In genomic region chr15:70855764-70856163, GRCh38 we compare ENCODE assay signal across 15 cellular contexts. TPM values are rescaled to one million over a fixed set of nuclear protein-coding genes. Genes with fewer than 3 reads are reported as not detected.
DNase-seq lines count a peak whose midpoint lies in the region; ATAC-seq, FAIRE-seq and TF ChIP-seq lines count a peak whose summit lies in the region.
"Had no signal": no experiment of that assay in that cellular context is flagged by ENCODE, and none has a peak within 500 bp of the region (broad histone marks: within the 10 kb centered on the region; RNA-seq: fewer than 3 reads in every experiment).

No MANE protein-coding gene starts in this region.

- WGBS in A549 (ENCODE audit: missing lambda C conversion rate), result 87% methylated on average over 2 of the region's 2 CpGs
- WGBS in GM23248 (ENCODE audit: low coverage in 1 of 2, low lambda C conversion rate in 2 of 2, missing lambda C conversion rate in 2 of 2), 2 experiments, result 32 to 35% methylated on average over 2 of the region's 2 CpGs
- WGBS in GM12878 (ENCODE audit: insufficient coverage, insufficient replicate concordance, low lambda C conversion rate, missing lambda C conversion rate), result 3% methylated on average over 2 of the region's 2 CpGs

- H2AFZ ChIP-seq in GM23248, result peak overlapping the region; percentile 52; the same call in 1 of the 2 replicates
- no peak overlapping the region for H2AFZ ChIP-seq in GM12878 (ENCODE audit: control insufficient read depth, low read depth, low read length)
- H2AFZ ChIP-seq: parathyroid adenoma had no signal

- H3K27ac ChIP-seq in A549, result peak overlapping the region; percentile 89 to 93
- peak overlapping the region; percentile 95 for H3K27ac ChIP-seq in GM23248
- no peak overlapping the region for H3K27ac ChIP-seq in GM12878 (ENCODE audit: control insufficient read depth, insufficient read depth)

- CTCF ChIA-PET in A549 (lab: Yijun Ruan, JAX) (interaction anchor here (0.8 to 16.8 kb wide), 12 partner anchors 16 to 897 kb away, joined by 3 to 300 read pairs (median 8); partner anchors contain the start of genes LRRC49 and THAP10), GM12878 (lab: Yijun Ruan, JAX) (interaction anchor here (0.6 kb wide), 1 partner anchor 226 kb away, joined by 3 read pairs; no protein-coding TSS in a partner anchor)

- peaks cover 62% of the 10 kb centered on the region for H3F3A ChIP-seq in GM23248 (ENCODE audit: insufficient read depth)

- H4K20me1 ChIP-seq in GM23248 (ENCODE audit: insufficient read depth) (no peaks in the 10 kb centered on the region), GM12878 (ENCODE audit: control insufficient read depth, insufficient read depth) (no peaks in the 10 kb centered on the region)

- no peak for TF ChIP-seq POLR2A in A549 (IDR thresholded peaks at IDR 0.05; ENCODE audit: low read length)
- no peak for TF ChIP-seq POLR2A in GM12878 (IDR thresholded peaks at IDR 0.05; ENCODE audit: low read depth, low read length)

- H3K9me2 ChIP-seq in GM23248 (ENCODE audit: insufficient read depth), result no peaks in the 10 kb centered on the region

- TF ChIP-seq CTCF in A549 (IDR thresholded peaks at IDR 0.05), result no peak
- no peak for TF ChIP-seq CTCF in GM12878 (IDR thresholded peaks at IDR 0.05 in 2 of 3, conservative IDR thresholded peaks at IDR 0.05 in 1 of 3; ENCODE audit: control insufficient read depth in 2 of 3, extremely low read depth in 1 of 3, insufficient read depth in 1 of 3, low read depth in 3 of 3, low read length in 3 of 3)
- no peak for TF ChIP-seq CTCF in nephron (IDR thresholded peaks at IDR 0.05; ENCODE audit: unreplicated experiment in 3 of 3)

- peak overlapping the region in 1 of 3 experiments; percentile 78 for H3K4me3 Mint-ChIP-seq in nephron
- no peak overlapping the region for H3K4me3 Mint-ChIP-seq in T-helper 17 cell
- H3K4me3 Mint-ChIP-seq: activated CD8-positive, alpha-beta memory T cell treated with anti-CD3 and anti-CD28 coated beads, Interleukin-2, amount 10 ng/mL, durations not matched to agents 7 days and 5 days; activated naive CD4-positive, alpha-beta T cell treated with anti-CD3 and anti-CD28 coated beads for 36 hours had no signal

- peak overlapping the region; percentile 96 for H3K9ac ChIP-seq in GM23248
- H3K9ac ChIP-seq in GM12878 (ENCODE audit: control insufficient read depth, insufficient read depth, low read length), result no peak overlapping the region
- H3K9ac ChIP-seq: parathyroid adenoma had no signal

- ATAC-seq in A549 (no peak), GM12878 (peak; percentile 67), T-helper 17 cell (no peak), HG02798 (IDR thresholded peaks at IDR 0.05; ENCODE audit: poor library complexity, unreplicated experiment) (no peak)
- ATAC-seq: activated CD8-positive, alpha-beta memory T cell treated with anti-CD3 and anti-CD28 coated beads, Interleukin-2, amount 10 ng/mL, durations not matched to agents 7 days and 5 days had no signal

- H3K27me3 Mint-ChIP-seq in nephron (ENCODE audit: low read depth) (no peaks in the 10 kb centered on the region), T-helper 17 cell (peaks cover 69% of the 10 kb centered on the region)

- H3K79me2 ChIP-seq in GM23248 (ENCODE audit: insufficient read depth), result peaks cover 31% of the 10 kb centered on the region
- H3K79me2 ChIP-seq in GM12878 (ENCODE audit: control insufficient read depth, insufficient read depth, low read length), result no peaks in the 10 kb centered on the region
- H3K79me2 ChIP-seq: parathyroid adenoma had no signal

- H3K4me1 ChIP-seq in A549 (peaks cover 41% of the 10 kb centered on the region), GM23248 (ENCODE audit: insufficient read depth) (peaks cover 43% of the 10 kb centered on the region), GM12878 (ENCODE audit: control insufficient read depth, insufficient read depth, low read length) (peaks cover 2% of the 10 kb centered on the region; the same call in 1 of the 2 replicates)

- H3K36me3 Mint-ChIP-seq in nephron (ENCODE audit: low read depth), result peaks cover 10% of the 10 kb centered on the region
- H3K36me3 Mint-ChIP-seq in T-helper 17 cell (ENCODE audit: low read depth), result peaks cover 2% of the 10 kb centered on the region
- H3K36me3 Mint-ChIP-seq: activated CD8-positive, alpha-beta memory T cell treated with anti-CD3 and anti-CD28 coated beads, Interleukin-2, amount 10 ng/mL, durations not matched to agents 7 days and 5 days had no signal

- SMC1A ChIA-PET in GM12878 (lab: Charles Lee; ENCODE audit: uncharacterized antibody, unreplicated experiment), result no interaction called here

- intact Hi-C loops in GM12878 (cut with micrococcal nuclease; ENCODE audit: unreplicated experiment), result no loop called here

- DNase-seq in A549 (ENCODE audit: low read depth in 1 of 2, low spot score in 1 of 2), result no peak
- DNase-seq in GM23248, result peak; percentile 41
- peak; percentile 39 for DNase-seq in GM12878 (ENCODE audit: low read depth, low spot score)
- no peak for DNase-seq in GM19240 (ENCODE audit: insufficient read length, low spot score)
- DNase-seq in T-helper 17 cell, result no peak
- DNase-seq in dedifferentiated amniotic fluid mesenchymal stem cell (ENCODE audit: extremely low spot score), result no peak
- DNase-seq: activated CD8-positive, alpha-beta memory T cell treated with anti-CD3 and anti-CD28 coated beads, Interleukin-2, amount 10 ng/mL, durations not matched to agents 7 days and 5 days; activated naive CD4-positive, alpha-beta T cell treated with anti-CD3 and anti-CD28 coated beads for 36 hours; AML-193; DMS53; NCI-H1105 treated with DMSO at 0.1 percent for 48 hours had no signal

- H3K4me1 Mint-ChIP-seq in nephron (peaks cover 34% of the 10 kb centered on the region), T-helper 17 cell (peaks cover 4% of the 10 kb centered on the region)

- H3K27ac Mint-ChIP-seq in nephron (peak overlapping the region in 2 of 3 experiments; percentile 75 to 90), T-helper 17 cell (no peak overlapping the region)
- H3K27ac Mint-ChIP-seq: activated CD8-positive, alpha-beta memory T cell treated with anti-CD3 and anti-CD28 coated beads, Interleukin-2, amount 10 ng/mL, durations not matched to agents 7 days and 5 days; activated naive CD4-positive, alpha-beta T cell treated with anti-CD3 and anti-CD28 coated beads for 36 hours had no signal

- no peak for FAIRE-seq in A549 (lab: Jason Lieb, UNC)
- peak; percentile 7 for FAIRE-seq in GM12878 (lab: Jason Lieb, UNC)
- FAIRE-seq: GM19239 had no signal

- H3K4me3 ChIP-seq in A549 (no peak overlapping the region), GM23248 (peak overlapping the region; percentile 62), GM12878 (no peak overlapping the region)

- POLR2A ChIA-PET in A549 (lab: Yijun Ruan, JAX) (interaction anchor here (3.1 kb wide), 1 partner anchor 19 kb away, joined by 17 read pairs; no protein-coding TSS in a partner anchor), GM12878 (lab: Charles Lee) (no interaction called here)

- H3K4me2 ChIP-seq in A549, result peak overlapping the region; percentile 57
- peak overlapping the region; percentile 84 for H3K4me2 ChIP-seq in GM23248 (ENCODE audit: unreplicated experiment)
- H3K4me2 ChIP-seq in GM12878 (ENCODE audit: control insufficient read depth, insufficient read depth), result no peak overlapping the region

- no peaks in the 10 kb centered on the region for H3K9me3 ChIP-seq in A549
- H3K9me3 ChIP-seq in GM23248 (ENCODE audit: low read depth), result no peaks in the 10 kb centered on the region
- no peaks in the 10 kb centered on the region for H3K9me3 ChIP-seq in GM12878 (replicated peaks; ENCODE audit: control insufficient read depth, insufficient read depth, low read length)
- H3K9me3 ChIP-seq in T-helper 17 cell (ENCODE audit: control insufficient read depth, low read length, poor library complexity, severe bottlenecking), result no peaks in the 10 kb centered on the region

- H3K27me3 ChIP-seq in GM23248 (replicated peaks; ENCODE audit: insufficient read depth), result no peaks in the 10 kb centered on the region
- H3K27me3 ChIP-seq in GM12878 (replicated peaks in 1 of 2; ENCODE audit: control insufficient read depth in 2 of 2, insufficient read depth in 2 of 2, low read length in 1 of 2), result peaks cover 5 to 7% of the 10 kb centered on the region in 2 experiments

- no TSS peak for BruUV-seq in GM12878 (replicated peaks; lab: Mats Ljungman, UMichigan)

- TF ChIP-seq RAD21 in A549 (conservative IDR thresholded peaks at IDR 0.05 in 1 of 2, IDR thresholded peaks at IDR 0.05 in 1 of 2) (no peak), GM12878 (IDR thresholded peaks at IDR 0.05; ENCODE audit: insufficient read depth, low read depth, low read length) (no peak)

- in situ Hi-C loops in GM23248 (cut with MboI) (no loop called here), GM12878 (cut with MboI) (no loop called here)

- no peak for TF ChIP-seq EP300 in A549 (IDR thresholded peaks at IDR 0.05)
- no peak for TF ChIP-seq EP300 in GM12878 (IDR thresholded peaks at IDR 0.05; ENCODE audit: borderline replicate concordance in 1 of 2, control insufficient read depth in 1 of 2, low read depth in 2 of 2, low read length in 2 of 2)

- H3K36me3 ChIP-seq in GM23248 (ENCODE audit: low read depth) (peaks cover 11% of the 10 kb centered on the region), GM12878 (ENCODE audit: control insufficient read depth in 2 of 2, insufficient read depth in 2 of 2, low read length in 1 of 2) (no peaks in the 10 kb centered on the region)

- RAD21 ChIA-PET in GM12878 (lab: Charles Lee; ENCODE audit: unreplicated experiment), result no interaction called here

- H3K9me3 Mint-ChIP-seq in nephron, result no peaks in the 10 kb centered on the region
- H3K9me3 Mint-ChIP-seq: activated naive CD4-positive, alpha-beta T cell treated with anti-CD3 and anti-CD28 coated beads for 36 hours had no signal

RNA-seq across cellular contexts. Expression of gene LARP6, which starts 1.8 kb away (rescaled TPM):
- 120 and 158 TPM in 2 replicates for polyA plus RNA-seq in A549 (2011; rRNA removed)
- polyA plus RNA-seq in A549 (2012; cell fraction: cytosol; rRNA removed), result 81.8 and 94.9 TPM in 2 replicates
- 31.4 and 55.5 TPM in 2 replicates for polyA plus RNA-seq in A549 (2012; cell fraction: nucleus; rRNA removed)
- 47.3 to 64.3 TPM (median 57.2 TPM) in 3 replicates for polyA plus RNA-seq in A549 (2017; fragmentation: RNase III; extraction: RNeasy Plus Mini Kit Qiagen cat#74134 plus additional on column Dnase treatment)
- polyA minus RNA-seq in A549 (2011; rRNA and poly(A)+ RNA removed), result 72.1 and 73.2 TPM in 2 replicates
- 110 and 119 TPM in 2 replicates for total RNA-seq in GM23248 (2014; rRNA removed; shearing (Covaris generic))
- polyA plus RNA-seq in GM23248 (2016; fragmentation: Nextera tagmentation; extraction: Ambion mirVana), result 95.9 and 104 TPM in 2 replicates
- 3.5 and 4.7 TPM in 2 replicates for total RNA-seq in GM12878 (2013; cell fraction: nucleolus; rRNA removed)
- 4.4 and 6.9 TPM in 2 replicates for total RNA-seq in GM12878 (2014; rRNA removed)
- 2.1 and 3.0 TPM in 2 replicates for total RNA-seq in GM12878 (2014; rRNA removed; fragmentation: Illumina TruSeq; extraction: Trizol)
- 3.4 and 3.5 TPM in 2 replicates for total RNA-seq in GM12878 (2021)
- polyA plus RNA-seq in GM12878 (2011; ENCODE audit: low read depth), result 1.2 TPM
- 7.9 and 8.9 TPM in 2 replicates for polyA plus RNA-seq in GM12878 (2011; rRNA removed)
- polyA plus RNA-seq in GM12878 (2011; cell fraction: cytosol; rRNA removed), result 5.9 TPM in 2 replicates
- 3.0 and 3.1 TPM in 2 replicates for polyA plus RNA-seq in GM12878 (2011; cell fraction: nucleus; rRNA removed)
- polyA plus RNA-seq in GM12878 (2012), result 3.6 and 4.0 TPM in 2 replicates
- 2.7 TPM in 2 replicates for polyA plus RNA-seq in GM12878 (2014; fragmentation: Illumina TruSeq; extraction: Trizol)
- 1 to 10 TPM in 1 of 2 experiments, under 1 TPM in 1; 0.74 to 1.2 TPM for polyA plus RNA-seq in GM12878 (2014; fragmentation: Nextera tagmentation; extraction: Ambion mirVana)
- 4.7 and 5.7 TPM in 2 replicates for polyA plus RNA-seq in GM12878 (2014; rRNA removed)
- polyA plus RNA-seq in GM12878 (2016; fragmentation: Nextera tagmentation; extraction: Ambion mirVana), result 10 to 100 TPM; 13.1 to 14.6 TPM
- 1.8 and 2.5 TPM in 2 replicates for polyA minus RNA-seq in GM12878 (2011; rRNA and poly(A)+ RNA removed)
- 2.0 TPM in 1 of 2 replicates, not detected in the other for polyA minus RNA-seq in GM12878 (2011; cell fraction: cytosol; rRNA and poly(A)+ RNA removed)
- polyA minus RNA-seq in GM12878 (2011; cell fraction: nucleus; rRNA and poly(A)+ RNA removed), result 1.9 and 2.7 TPM in 2 replicates
- under 1 TPM in 1 of 2 donors, not detected in 1; 0.35 TPM for total RNA-seq in T-helper 17 cell
- total RNA-seq: activated CD8-positive, alpha-beta memory T cell treated with anti-CD3 and anti-CD28 coated beads, Interleukin-2, amount 10 ng/mL, durations not matched to agents 7 days and 5 days; activated naive CD4-positive, alpha-beta T cell treated with anti-CD3 and anti-CD28 coated beads for 36 hours had no signal

RNA-seq across cellular contexts. Expression of gene THAP10, which starts 36.5 kb away (rescaled TPM):
- 7.7 and 9.4 TPM in 2 replicates for polyA plus RNA-seq in A549 (2011; rRNA removed)
- polyA plus RNA-seq in A549 (2012; cell fraction: cytosol; rRNA removed), result 3.3 and 4.5 TPM in 2 replicates
- 2.7 and 3.2 TPM in 2 replicates for polyA plus RNA-seq in A549 (2012; cell fraction: nucleus; rRNA removed)
- 5.4 to 6.8 TPM (median 6.1 TPM) in 3 replicates for polyA plus RNA-seq in A549 (2017; fragmentation: RNase III; extraction: RNeasy Plus Mini Kit Qiagen cat#74134 plus additional on column Dnase treatment)
- 1.4 and 1.6 TPM in 2 replicates for polyA minus RNA-seq in A549 (2011; rRNA and poly(A)+ RNA removed)
- total RNA-seq in GM23248 (2014; rRNA removed; shearing (Covaris generic)), result 2.0 and 6.4 TPM in 2 replicates
- polyA plus RNA-seq in GM23248 (2016; fragmentation: Nextera tagmentation; extraction: Ambion mirVana), result 5.9 and 8.0 TPM in 2 replicates
- 0.20 and 0.25 TPM in 2 replicates for total RNA-seq in GM12878 (2013; cell fraction: nucleolus; rRNA removed)
- 1.3 and 1.4 TPM in 2 replicates for total RNA-seq in GM12878 (2014; rRNA removed)
- total RNA-seq in GM12878 (2014; rRNA removed; fragmentation: Illumina TruSeq; extraction: Trizol), result 0.76 and 1.1 TPM in 2 replicates
- 1.5 and 1.9 TPM in 2 replicates for total RNA-seq in GM12878 (2021)
- 0.26 TPM for polyA plus RNA-seq in GM12878 (2011; ENCODE audit: low read depth)
- 0.40 and 0.41 TPM in 2 replicates for polyA plus RNA-seq in GM12878 (2011; rRNA removed)
- polyA plus RNA-seq in GM12878 (2011; cell fraction: cytosol; rRNA removed), result 0.27 and 0.43 TPM in 2 replicates
- polyA plus RNA-seq in GM12878 (2011; cell fraction: nucleus; rRNA removed), result 0.22 and 0.34 TPM in 2 replicates
- polyA plus RNA-seq in GM12878 (2012), result 0.35 and 1.3 TPM in 2 replicates
- polyA plus RNA-seq in GM12878 (2014; fragmentation: Illumina TruSeq; extraction: Trizol), result 1.6 and 2.1 TPM in 2 replicates
- under 1 TPM; 0.35 to 0.39 TPM for polyA plus RNA-seq in GM12878 (2014; fragmentation: Nextera tagmentation; extraction: Ambion mirVana)
- 0.91 and 2.2 TPM in 2 replicates for polyA plus RNA-seq in GM12878 (2014; rRNA removed)
- 1 to 10 TPM; 5.1 to 5.2 TPM for polyA plus RNA-seq in GM12878 (2016; fragmentation: Nextera tagmentation; extraction: Ambion mirVana)
- 0.15 TPM in 2 replicates for polyA minus RNA-seq in GM12878 (2011; rRNA and poly(A)+ RNA removed)
- 0.94 TPM in 1 of 2 replicates, not detected in the other for polyA minus RNA-seq in GM12878 (2011; cell fraction: cytosol; rRNA and poly(A)+ RNA removed)
- 0.24 and 0.38 TPM in 2 replicates for polyA minus RNA-seq in GM12878 (2011; cell fraction: nucleus; rRNA and poly(A)+ RNA removed)
- 1 to 10 TPM; 1.1 to 1.2 TPM for total RNA-seq in T-helper 17 cell
- total RNA-seq: activated naive CD4-positive, alpha-beta T cell treated with anti-CD3 and anti-CD28 coated beads for 36 hours had no signal

RNA-seq across cellular contexts. Expression of gene LRRC49, which starts 36.9 kb away (rescaled TPM):
- polyA plus RNA-seq in A549 (2011; rRNA removed), result 12.2 and 14.3 TPM in 2 replicates
- 3.1 and 3.9 TPM in 2 replicates for polyA plus RNA-seq in A549 (2012; cell fraction: cytosol; rRNA removed)
- polyA plus RNA-seq in A549 (2012; cell fraction: nucleus; rRNA removed), result 1.8 and 2.9 TPM in 2 replicates
- 10.0 to 11.4 TPM (median 11.1 TPM) in 3 replicates for polyA plus RNA-seq in A549 (2017; fragmentation: RNase III; extraction: RNeasy Plus Mini Kit Qiagen cat#74134 plus additional on column Dnase treatment)
- 9.1 and 10.6 TPM in 2 replicates for polyA minus RNA-seq in A549 (2011; rRNA and poly(A)+ RNA removed)
- 10.3 and 11.1 TPM in 2 replicates for total RNA-seq in GM23248 (2014; rRNA removed; shearing (Covaris generic))
- polyA plus RNA-seq in GM23248 (2016; fragmentation: Nextera tagmentation; extraction: Ambion mirVana), result 7.6 and 8.3 TPM in 2 replicates
- 34.5 and 36.4 TPM in 2 replicates for total RNA-seq in GM12878 (2013; cell fraction: nucleolus; rRNA removed)
- total RNA-seq in GM12878 (2014; rRNA removed), result 3.0 and 5.3 TPM in 2 replicates
- total RNA-seq in GM12878 (2014; rRNA removed; fragmentation: Illumina TruSeq; extraction: Trizol), result 3.2 and 4.2 TPM in 2 replicates
- total RNA-seq in GM12878 (2021), result 2.9 and 3.7 TPM in 2 replicates
- 2.3 TPM for polyA plus RNA-seq in GM12878 (2011; ENCODE audit: low read depth)
- polyA plus RNA-seq in GM12878 (2011; rRNA removed), result 2.6 and 3.8 TPM in 2 replicates
- polyA plus RNA-seq in GM12878 (2011; cell fraction: cytosol; rRNA removed), result 0.90 and 1.4 TPM in 2 replicates
- 2.5 and 3.2 TPM in 2 replicates for polyA plus RNA-seq in GM12878 (2011; cell fraction: nucleus; rRNA removed)
- 1.2 and 1.7 TPM in 2 replicates for polyA plus RNA-seq in GM12878 (2012)
- 2.6 and 3.2 TPM in 2 replicates for polyA plus RNA-seq in GM12878 (2014; fragmentation: Illumina TruSeq; extraction: Trizol)
- 1 to 10 TPM; 1.5 to 3.1 TPM for polyA plus RNA-seq in GM12878 (2014; fragmentation: Nextera tagmentation; extraction: Ambion mirVana)
- polyA plus RNA-seq in GM12878 (2014; rRNA removed), result 1.3 and 1.4 TPM in 2 replicates
- 1 to 10 TPM; 2.8 to 3.7 TPM for polyA plus RNA-seq in GM12878 (2016; fragmentation: Nextera tagmentation; extraction: Ambion mirVana)
- polyA minus RNA-seq in GM12878 (2011; rRNA and poly(A)+ RNA removed), result 1.3 and 1.8 TPM in 2 replicates
- polyA minus RNA-seq in GM12878 (2011; cell fraction: cytosol; rRNA and poly(A)+ RNA removed), result not detected in 2 replicates
- polyA minus RNA-seq in GM12878 (2011; cell fraction: nucleus; rRNA and poly(A)+ RNA removed), result 5.0 and 7.6 TPM in 2 replicates
- 1 to 10 TPM; 5.2 to 6.9 TPM for total RNA-seq in T-helper 17 cell
- total RNA-seq: activated naive CD4-positive, alpha-beta T cell treated with anti-CD3 and anti-CD28 coated beads for 36 hours had no signal

Comparison
In these comparisons a context has a peak if more than half of its experiments do, and no peak if none do; other contexts are left out.
1. DNase-seq: peak in GM23248 (single experiment) and GM12878 (single experiment); none in A549 (0 of 2), GM19240 (single experiment), T-helper 17 cell (0 of 3) and dedifferentiated amniotic fluid mesenchymal stem cell (single experiment).
2. RNA of gene LARP6, which starts 1.8 kb away (total RNA-seq): 110 to 119 TPM in GM23248; 2.1 to 6.9 TPM in GM12878 and 0.35 TPM in T-helper 17 cell; every median in the first group is over 10 times any median in the second.